1 cellular context compared by ENCODE assay signal in genomic region chr9:108889649-108890067, GRCh38.
TF ChIP-seq lines count a peak whose summit lies in the region.

No MANE protein-coding gene starts in this region.

TF ChIP-seq in HepG2, 621 proteins besides CTCF, POLR2A, EP300 and RAD21 (continued from another document and continues in another):
- TF ChIP-seq ZNF609 (CRISPR knock-in tag; IDR thresholded peaks at IDR 0.05; ENCODE audit: borderline replicate concordance) (peak; percentile 83; the same call in 1 of the 2 replicates), ATF4 (CRISPR knock-in tag; IDR thresholded peaks at IDR 0.05) (no peak), FLYWCH1 (CRISPR knock-in tag; IDR thresholded peaks at IDR 0.05) (no peak), ZNF558 (CRISPR knock-in tag; IDR thresholded peaks at IDR 0.05; ENCODE audit: borderline replicate concordance) (no peak), ZNF33B (CRISPR knock-in tag; IDR thresholded peaks at IDR 0.05) (no peak), SMAD1 (CRISPR knock-in tag; IDR thresholded peaks at IDR 0.05; ENCODE audit: borderline replicate concordance, low read depth) (no peak), ATF5 (CRISPR knock-in tag; IDR thresholded peaks at IDR 0.05; ENCODE audit: low read depth) (no peak), HOXA7 (CRISPR knock-in tag; IDR thresholded peaks at IDR 0.05) (no peak), ZNF878 (CRISPR knock-in tag; IDR thresholded peaks at IDR 0.05) (no peak), ONECUT2 (CRISPR knock-in tag; IDR thresholded peaks at IDR 0.05) (no peak), ZNF101 (CRISPR knock-in tag; IDR thresholded peaks at IDR 0.05; ENCODE audit: borderline replicate concordance, low read depth) (no peak), HMG20A (CRISPR knock-in tag; IDR thresholded peaks at IDR 0.05; ENCODE audit: borderline replicate concordance) (peak; percentile 80; the same call in 1 of the 2 replicates), ZNF768 (CRISPR knock-in tag; IDR thresholded peaks at IDR 0.05) (no peak), RCOR2 (CRISPR knock-in tag; IDR thresholded peaks at IDR 0.05) (peak; percentile 79; the same call in 1 of the 2 replicates), TCF7L2 (IDR thresholded peaks at IDR 0.05; ENCODE audit: low read depth, low read length) (0 out of 2 replicates have a peak, but pooled peaks have one; percentile 36), FOXK2 (IDR thresholded peaks at IDR 0.05) (no peak), FOXP1 (IDR thresholded peaks at IDR 0.05) (no peak), FOXP1 (CRISPR knock-in tag; IDR thresholded peaks at IDR 0.05) (peak; percentile 63; the same call in 1 of the 2 replicates), ZNF10 (CRISPR knock-in tag; IDR thresholded peaks at IDR 0.05; ENCODE audit: borderline replicate concordance, low read depth) (no peak), ZFP91 (CRISPR knock-in tag; IDR thresholded peaks at IDR 0.05; ENCODE audit: borderline replicate concordance) (no peak), FIP1L1 (IDR thresholded peaks at IDR 0.05; ENCODE audit: borderline replicate concordance, insufficient read depth, low read depth, low read length) (no peak), ZUFSP (CRISPR knock-in tag; IDR thresholded peaks at IDR 0.05; ENCODE audit: borderline replicate concordance) (no peak), TOE1 (CRISPR knock-in tag; IDR thresholded peaks at IDR 0.05) (no peak), MEF2D (CRISPR knock-in tag; IDR thresholded peaks at IDR 0.05) (peak; percentile 79), SKI (IDR thresholded peaks at IDR 0.05; ENCODE audit: partially characterized antibody) (no peak), ZNF276 (CRISPR knock-in tag; IDR thresholded peaks at IDR 0.05; ENCODE audit: low read depth) (no peak), MAX (IDR thresholded peaks at IDR 0.05) (no peak), ZBTB43 (CRISPR knock-in tag; conservative IDR thresholded peaks at IDR 0.05) (peak; percentile 76; the same call in 1 of the 2 replicates), GRHL1 (CRISPR knock-in tag; conservative IDR thresholded peaks at IDR 0.05) (no peak), FOXK1 (CRISPR knock-in tag; IDR thresholded peaks at IDR 0.05; ENCODE audit: borderline replicate concordance, low read depth) (no peak), ZNF788 (CRISPR knock-in tag; IDR thresholded peaks at IDR 0.05; ENCODE audit: borderline replicate concordance) (no peak), FOSL1 (CRISPR knock-in tag; IDR thresholded peaks at IDR 0.05; ENCODE audit: borderline replicate concordance) (no peak), MLXIP (CRISPR knock-in tag; IDR thresholded peaks at IDR 0.05; ENCODE audit: borderline replicate concordance) (no peak), FOXA3 (CRISPR knock-in tag; IDR thresholded peaks at IDR 0.05) (peak; percentile 93), ZIK1 (CRISPR knock-in tag; IDR thresholded peaks at IDR 0.05; ENCODE audit: borderline replicate concordance, low read depth) (no peak), STAT5B (CRISPR knock-in tag; IDR thresholded peaks at IDR 0.05) (no peak), ZNF549 (CRISPR knock-in tag; IDR thresholded peaks at IDR 0.05) (no peak), ZSCAN31 (CRISPR knock-in tag; IDR thresholded peaks at IDR 0.05; ENCODE audit: low read depth) (no peak), NFYB (CRISPR knock-in tag; IDR thresholded peaks at IDR 0.05) (no peak), HNRNPLL (IDR thresholded peaks at IDR 0.05; ENCODE audit: low read depth, low read length, poor library complexity, severe bottlenecking) (no peak), ATF1 (CRISPR knock-in tag; IDR thresholded peaks at IDR 0.05) (peak; percentile 51; the same call in 1 of the 2 replicates), ZNF496 (CRISPR knock-in tag; IDR thresholded peaks at IDR 0.05; ENCODE audit: insufficient replicate concordance) (no peak), NR3C1 (CRISPR knock-in tag; IDR thresholded peaks at IDR 0.05) (no peak)
